17 cellular contexts compared by ENCODE assay signal in the genomic region with DNA sequence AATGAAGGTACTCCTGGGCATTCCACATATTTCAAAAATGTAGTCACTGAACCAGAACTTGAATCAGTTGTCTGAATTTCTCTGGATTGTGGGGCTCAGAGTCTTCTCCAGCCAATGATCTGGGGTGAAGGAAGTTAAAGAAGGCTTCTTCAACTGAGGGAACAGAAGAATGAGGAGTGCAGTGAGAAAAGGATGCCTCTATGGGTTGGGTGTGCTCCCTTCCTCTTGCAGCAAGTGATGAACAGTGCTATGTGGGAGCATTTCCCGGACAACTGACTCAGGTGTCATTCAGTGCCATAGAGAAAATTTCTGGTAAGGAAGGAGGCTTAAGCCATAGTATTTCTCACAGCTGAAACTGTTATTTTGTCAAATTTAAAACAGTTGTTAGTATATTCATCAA. TPM values are rescaled to one million over a fixed set of nuclear protein-coding genes. Genes with fewer than 3 reads are reported as not detected.
DNase-seq lines count a peak whose midpoint lies in the region; ATAC-seq, FAIRE-seq and TF ChIP-seq lines count a peak whose summit lies in the region.
"Had no signal": no experiment of that assay in that cellular context is flagged by ENCODE, and none has a peak within 500 bp of the region (broad histone marks: within the 10 kb centered on the region; RNA-seq: fewer than 3 reads in every experiment).

No MANE protein-coding gene starts in this region.

- H3K27ac Mint-ChIP-seq in CD4-positive, CD25-positive, alpha-beta regulatory T cell: peak overlapping the region; percentile 52 to 86 (median 59)
- H3K27ac Mint-ChIP-seq in activated T-helper 17 cell treated with anti-CD3 and anti-CD28 coated beads, Interleukin-2, amount 50 U/mL, for 72 hours: peak overlapping the region; percentile 62
- H3K27ac Mint-ChIP-seq in naive thymus-derived CD8-positive, alpha-beta T cell: peak overlapping the region in 8 of 10 donors; percentile 42 to 83 (median 73)

- H3K4me1 Mint-ChIP-seq in CD4-positive, CD25-positive, alpha-beta regulatory T cell: peaks cover 46 to 86% (median 67%) of the 10 kb centered on the region in 4 donors
- H3K4me1 Mint-ChIP-seq in activated T-helper 17 cell treated with anti-CD3 and anti-CD28 coated beads, Interleukin-2, amount 50 U/mL, for 72 hours: peaks cover 48% of the 10 kb centered on the region
- peaks cover 35 to 92% (median 79%) of the 10 kb centered on the region in 4 donors for H3K4me1 Mint-ChIP-seq in naive thymus-derived CD8-positive, alpha-beta T cell

- peak overlapping the region in 3 of 4 donors; percentile 17 to 26 (median 23) for H3K4me3 Mint-ChIP-seq in CD4-positive, CD25-positive, alpha-beta regulatory T cell
- H3K4me3 Mint-ChIP-seq in activated T-helper 17 cell treated with anti-CD3 and anti-CD28 coated beads, Interleukin-2, amount 50 U/mL, for 72 hours: peak overlapping the region; percentile 21
- peak overlapping the region in 6 of 10 donors; percentile 1 to 60 (median 40) for H3K4me3 Mint-ChIP-seq in naive thymus-derived CD8-positive, alpha-beta T cell

- no peaks in the 10 kb centered on the region for H3K9me3 ChIP-seq in CD4-positive, CD25-positive, alpha-beta regulatory T cell (ENCODE audit: control insufficient read depth in 2 of 2, low read length in 2 of 2)
- H3K9me3 ChIP-seq: left lung, ovary, SK-N-SH had no signal

- H3K27ac ChIP-seq in CD4-positive, CD25-positive, alpha-beta regulatory T cell (ENCODE audit: insufficient read depth, low read length, poor library complexity, severe bottlenecking): no peak overlapping the region
- H3K27ac ChIP-seq: left lung, ovary had no signal

- FAIRE-seq in GM12891 (lab: Jason Lieb, UNC): peak; percentile 13
- FAIRE-seq: urothelium cell line had no signal

- no peaks in the 10 kb centered on the region for H3K27me3 ChIP-seq in CD4-positive, CD25-positive, alpha-beta regulatory T cell (ENCODE audit: control insufficient read depth, insufficient read depth, low read length)
- H3K27me3 ChIP-seq: left lung, ovary had no signal

- TF ChIP-seq POLR2A in GM12891 (IDR thresholded peaks at IDR 0.05; ENCODE audit: low read depth, low read length): no peak; the same call in 1 of the 2 replicates

- no peak overlapping the region for H3K4me3 ChIP-seq in CD4-positive, CD25-positive, alpha-beta regulatory T cell (ENCODE audit: low read depth, low read length)
- H3K4me3 ChIP-seq: left lung, ovary had no signal

- peaks cover 4% of the 10 kb centered on the region for H3K36me3 ChIP-seq in CD4-positive, CD25-positive, alpha-beta regulatory T cell (ENCODE audit: control insufficient read depth, insufficient read depth, low read length)
- H3K36me3 ChIP-seq: left lung, ovary had no signal

- DNase-seq in CD4-positive, CD25-positive, alpha-beta regulatory T cell: no peak
- no peak for DNase-seq in GM12891 (ENCODE audit: insufficient read length, low spot score)
- DNase-seq in naive thymus-derived CD8-positive, alpha-beta T cell: no peak
- DNase-seq in activated CD4-positive, CD25-positive, alpha-beta regulatory T cell (lab: John Stamatoyannopoulos, UW): no peak
- DNase-seq: AML-193; anterior cingulate cortex; effector memory CD4-positive, alpha-beta T cell; left lung; NCI-H1436 treated with DMSO at 0.1 percent for 48 hours; NCI-H82; ovary; SK-N-SH had no signal

- no peak for ATAC-seq in CD4-positive, CD25-positive, alpha-beta regulatory T cell (ENCODE audit: low read depth in 2 of 2)
- ATAC-seq in activated T-helper 17 cell treated with anti-CD3 and anti-CD28 coated beads, Interleukin-2, amount 50 U/mL, for 72 hours (replicated peaks): no peak
- no peak for ATAC-seq in naive thymus-derived CD8-positive, alpha-beta T cell
- ATAC-seq in HG03196 (IDR thresholded peaks at IDR 0.05; ENCODE audit: unreplicated experiment) (no peak), GM19035 (IDR thresholded peaks at IDR 0.05; ENCODE audit: unreplicated experiment) (no peak)
- ATAC-seq: left lung, Panc1 had no signal

- H3K36me3 Mint-ChIP-seq in CD4-positive, CD25-positive, alpha-beta regulatory T cell: peaks cover 14% of the 10 kb centered on the region
- H3K36me3 Mint-ChIP-seq in activated T-helper 17 cell treated with anti-CD3 and anti-CD28 coated beads, Interleukin-2, amount 50 U/mL, for 72 hours (ENCODE audit: low read depth): peaks cover 18% of the 10 kb centered on the region
- H3K36me3 Mint-ChIP-seq in naive thymus-derived CD8-positive, alpha-beta T cell: peaks cover 0 to 32% (median 3%) of the 10 kb centered on the region in 3 donors

- no peaks in the 10 kb centered on the region for H3K27me3 Mint-ChIP-seq in CD4-positive, CD25-positive, alpha-beta regulatory T cell
- H3K27me3 Mint-ChIP-seq in activated T-helper 17 cell treated with anti-CD3 and anti-CD28 coated beads, Interleukin-2, amount 50 U/mL, for 72 hours: no peaks in the 10 kb centered on the region
- no peaks in the 10 kb centered on the region for H3K27me3 Mint-ChIP-seq in naive thymus-derived CD8-positive, alpha-beta T cell

- POLR2A ChIA-PET in naive thymus-derived CD8-positive, alpha-beta T cell (lab: Charles Lee): no interaction called here

- H3K9me3 Mint-ChIP-seq in CD4-positive, CD25-positive, alpha-beta regulatory T cell: no peaks in the 10 kb centered on the region
- H3K9me3 Mint-ChIP-seq in activated T-helper 17 cell treated with anti-CD3 and anti-CD28 coated beads, Interleukin-2, amount 50 U/mL, for 72 hours: no peaks in the 10 kb centered on the region
- H3K9me3 Mint-ChIP-seq in naive thymus-derived CD8-positive, alpha-beta T cell: no peaks in the 10 kb centered on the region

- peaks cover 70% of the 10 kb centered on the region for H3K4me1 ChIP-seq in CD4-positive, CD25-positive, alpha-beta regulatory T cell (ENCODE audit: control insufficient read depth, insufficient read depth, low read length, poor library complexity, severe bottlenecking)

TF ChIP-seq in GM12891, 5 proteins besides CTCF, POLR2A, EP300 and RAD21:
- no peak for TF ChIP-seq POLR2AphosphoS5 (IDR thresholded peaks at IDR 0.05; ENCODE audit: low read depth, low read length)
- no peak for TF ChIP-seq POU2F2 (IDR thresholded peaks at IDR 0.05; ENCODE audit: low read depth, low read length)
- TF ChIP-seq SPI1 (IDR thresholded peaks at IDR 0.05; ENCODE audit: low read depth, low read length): no peak
- no peak for TF ChIP-seq TAF1 (IDR thresholded peaks at IDR 0.05; ENCODE audit: low read depth, low read length)
- TF ChIP-seq PAX5 (IDR thresholded peaks at IDR 0.05; ENCODE audit: insufficient read depth, low read length, severe bottlenecking): no peak
TF ChIP-seq in GM12891: peak in this region for 0.

RNA-seq across cellular contexts. Expression of a gene that starts 7.9 kb away (rescaled TPM):
- total RNA-seq in CD4-positive, CD25-positive, alpha-beta regulatory T cell: 95.7 TPM
- 10 to 100 TPM; 39.6 to 45.4 (median 42.6) TPM for polyA plus RNA-seq in CD4-positive, CD25-positive, alpha-beta regulatory T cell
- polyA plus RNA-seq in GM12891 (2012; ENCODE audit: low read depth, missing spikeins): 9.2 TPM
- total RNA-seq in activated T-helper 17 cell treated with anti-CD3 and anti-CD28 coated beads, Interleukin-2, amount 50 U/mL, for 72 hours: 10 to 100 TPM; 45.0 to 52.7 TPM
- total RNA-seq in naive thymus-derived CD8-positive, alpha-beta T cell: 100 to 1,000 TPM; 105 to 107 TPM
- polyA plus RNA-seq in naive thymus-derived CD8-positive, alpha-beta T cell: 10 to 100 TPM; 50.9 to 61.7 (median 52.4) TPM
